1 cellular context compared by ENCODE assay signal in the genomic region with DNA sequence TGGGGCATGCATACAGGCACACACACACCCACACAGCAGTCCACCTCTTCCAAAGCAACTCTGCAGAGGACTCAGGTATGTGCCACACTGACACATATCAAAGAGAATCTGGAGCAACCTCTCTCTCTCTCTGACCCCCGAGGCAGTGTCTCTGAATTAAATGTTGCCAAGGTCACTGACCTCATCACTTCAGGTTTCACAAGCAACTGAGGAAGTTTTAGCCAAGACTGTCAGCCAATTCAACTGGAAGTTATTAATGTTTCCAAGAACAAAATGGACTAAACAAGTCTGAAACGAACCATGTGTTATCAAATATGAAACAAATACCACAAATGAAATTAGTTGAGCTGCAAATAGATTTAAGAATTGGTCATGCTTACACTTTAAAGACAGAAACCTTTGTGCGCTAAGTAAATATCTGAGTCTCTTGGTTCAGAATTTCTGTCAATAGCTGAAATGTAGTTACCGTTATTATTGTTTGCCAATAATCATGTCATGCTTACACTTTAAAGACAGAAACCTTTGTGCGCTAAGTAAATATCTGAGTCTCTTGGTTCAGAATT.
TF ChIP-seq lines count a peak whose summit lies in the region.

No MANE protein-coding gene starts in this region.

TF ChIP-seq in HepG2, 621 proteins besides CTCF, POLR2A, EP300 and RAD21 (continued from another document and continues in another):
- TF ChIP-seq, protein P1, sequence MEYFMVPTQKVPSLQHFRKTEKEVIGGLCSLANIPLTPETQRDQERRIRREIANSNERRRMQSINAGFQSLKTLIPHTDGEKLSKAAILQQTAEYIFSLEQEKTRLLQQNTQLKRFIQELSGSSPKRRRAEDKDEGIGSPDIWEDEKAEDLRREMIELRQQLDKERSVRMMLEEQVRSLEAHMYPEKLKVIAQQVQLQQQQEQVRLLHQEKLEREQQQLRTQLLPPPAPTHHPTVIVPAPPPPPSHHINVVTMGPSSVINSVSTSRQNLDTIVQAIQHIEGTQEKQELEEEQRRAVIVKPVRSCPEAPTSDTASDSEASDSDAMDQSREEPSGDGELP (IDR thresholded peaks at IDR 0.05; ENCODE audit: borderline replicate concordance, low read depth): no peak
- TF ChIP-seq ZNF501 (CRISPR knock-in tag; IDR thresholded peaks at IDR 0.05) (no peak), ARNTL (CRISPR knock-in tag; IDR thresholded peaks at IDR 0.05) (no peak), ZEB1 (IDR thresholded peaks at IDR 0.05; ENCODE audit: insufficient replicate concordance, low read depth) (peak; percentile 70), SALL2 (CRISPR knock-in tag; IDR thresholded peaks at IDR 0.05) (no peak), MZF1 (CRISPR knock-in tag; IDR thresholded peaks at IDR 0.05; ENCODE audit: borderline replicate concordance) (no peak), NCOR1 (IDR thresholded peaks at IDR 0.05; ENCODE audit: borderline replicate concordance, low read length) (peak; percentile 78; the same call in 1 of the 2 replicates), RBM39 (IDR thresholded peaks at IDR 0.05; ENCODE audit: low read depth, low read length, poor library complexity, severe bottlenecking) (no peak), IRF2 (CRISPR knock-in tag; IDR thresholded peaks at IDR 0.05) (0 out of 2 replicates have a peak, but pooled peaks have one; percentile 12), ZNF766 (CRISPR knock-in tag; IDR thresholded peaks at IDR 0.05; ENCODE audit: borderline replicate concordance) (no peak), ZFP36L1 (CRISPR knock-in tag; IDR thresholded peaks at IDR 0.05) (0 out of 2 replicates have a peak, but pooled peaks have one; percentile 18), MAFG (CRISPR knock-in tag; IDR thresholded peaks at IDR 0.05) (no peak), FOXP1 (IDR thresholded peaks at IDR 0.05) (no peak), FOXP1 (CRISPR knock-in tag; IDR thresholded peaks at IDR 0.05) (peak; percentile 62), HNRNPH1 (optimal IDR thresholded peaks at IDR 0.05; ENCODE audit: low read depth, low read length) (no peak), ZBTB1 (CRISPR knock-in tag; IDR thresholded peaks at IDR 0.05; ENCODE audit: borderline replicate concordance) (no peak), ZNF564 (CRISPR knock-in tag; IDR thresholded peaks at IDR 0.05) (no peak), ZBTB21 (CRISPR knock-in tag; IDR thresholded peaks at IDR 0.05) (no peak), REXO4 (CRISPR knock-in tag; IDR thresholded peaks at IDR 0.05; ENCODE audit: borderline replicate concordance) (no peak), NFIB (CRISPR knock-in tag; IDR thresholded peaks at IDR 0.05; ENCODE audit: borderline replicate concordance) (no peak), AKAP8 (CRISPR knock-in tag; IDR thresholded peaks at IDR 0.05) (no peak), NCOA5 (CRISPR knock-in tag; IDR thresholded peaks at IDR 0.05) (no peak), SALL1 (CRISPR knock-in tag; IDR thresholded peaks at IDR 0.05) (peak; percentile 88), NR2F1 (CRISPR knock-in tag; IDR thresholded peaks at IDR 0.05) (peak; percentile 86 to 94), CBX2 (IDR thresholded peaks at IDR 0.05; ENCODE audit: low read depth, low read length) (no peak), CBX2 (CRISPR knock-in tag; IDR thresholded peaks at IDR 0.05; ENCODE audit: low read depth) (no peak), ISL2 (CRISPR knock-in tag; IDR thresholded peaks at IDR 0.05) (peak; percentile 78)
- TF ChIP-seq, protein P2, sequence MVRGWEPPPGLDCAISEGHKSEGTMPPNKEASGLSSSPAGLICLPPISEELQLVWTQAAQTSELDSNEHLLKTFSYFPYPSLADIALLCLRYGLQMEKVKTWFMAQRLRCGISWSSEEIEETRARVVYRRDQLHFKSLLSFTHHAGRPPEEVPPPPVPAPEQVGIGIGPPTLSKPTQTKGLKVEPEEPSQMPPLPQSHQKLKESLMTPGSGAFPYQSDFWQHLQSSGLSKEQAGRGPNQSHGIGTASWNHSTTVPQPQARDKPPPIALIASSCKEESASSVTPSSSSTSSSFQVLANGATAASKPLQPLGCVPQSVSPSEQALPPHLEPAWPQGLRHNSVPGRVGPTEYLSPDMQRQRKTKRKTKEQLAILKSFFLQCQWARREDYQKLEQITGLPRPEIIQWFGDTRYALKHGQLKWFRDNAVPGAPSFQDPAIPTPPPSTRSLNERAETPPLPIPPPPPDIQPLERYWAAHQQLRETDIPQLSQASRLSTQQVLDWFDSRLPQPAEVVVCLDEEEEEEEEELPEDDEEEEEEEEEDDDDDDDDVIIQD (CRISPR knock-in tag; IDR thresholded peaks at IDR 0.05; ENCODE audit: low read depth): no peak; the same call in 1 of the 2 replicates
- TF ChIP-seq, protein P3, sequence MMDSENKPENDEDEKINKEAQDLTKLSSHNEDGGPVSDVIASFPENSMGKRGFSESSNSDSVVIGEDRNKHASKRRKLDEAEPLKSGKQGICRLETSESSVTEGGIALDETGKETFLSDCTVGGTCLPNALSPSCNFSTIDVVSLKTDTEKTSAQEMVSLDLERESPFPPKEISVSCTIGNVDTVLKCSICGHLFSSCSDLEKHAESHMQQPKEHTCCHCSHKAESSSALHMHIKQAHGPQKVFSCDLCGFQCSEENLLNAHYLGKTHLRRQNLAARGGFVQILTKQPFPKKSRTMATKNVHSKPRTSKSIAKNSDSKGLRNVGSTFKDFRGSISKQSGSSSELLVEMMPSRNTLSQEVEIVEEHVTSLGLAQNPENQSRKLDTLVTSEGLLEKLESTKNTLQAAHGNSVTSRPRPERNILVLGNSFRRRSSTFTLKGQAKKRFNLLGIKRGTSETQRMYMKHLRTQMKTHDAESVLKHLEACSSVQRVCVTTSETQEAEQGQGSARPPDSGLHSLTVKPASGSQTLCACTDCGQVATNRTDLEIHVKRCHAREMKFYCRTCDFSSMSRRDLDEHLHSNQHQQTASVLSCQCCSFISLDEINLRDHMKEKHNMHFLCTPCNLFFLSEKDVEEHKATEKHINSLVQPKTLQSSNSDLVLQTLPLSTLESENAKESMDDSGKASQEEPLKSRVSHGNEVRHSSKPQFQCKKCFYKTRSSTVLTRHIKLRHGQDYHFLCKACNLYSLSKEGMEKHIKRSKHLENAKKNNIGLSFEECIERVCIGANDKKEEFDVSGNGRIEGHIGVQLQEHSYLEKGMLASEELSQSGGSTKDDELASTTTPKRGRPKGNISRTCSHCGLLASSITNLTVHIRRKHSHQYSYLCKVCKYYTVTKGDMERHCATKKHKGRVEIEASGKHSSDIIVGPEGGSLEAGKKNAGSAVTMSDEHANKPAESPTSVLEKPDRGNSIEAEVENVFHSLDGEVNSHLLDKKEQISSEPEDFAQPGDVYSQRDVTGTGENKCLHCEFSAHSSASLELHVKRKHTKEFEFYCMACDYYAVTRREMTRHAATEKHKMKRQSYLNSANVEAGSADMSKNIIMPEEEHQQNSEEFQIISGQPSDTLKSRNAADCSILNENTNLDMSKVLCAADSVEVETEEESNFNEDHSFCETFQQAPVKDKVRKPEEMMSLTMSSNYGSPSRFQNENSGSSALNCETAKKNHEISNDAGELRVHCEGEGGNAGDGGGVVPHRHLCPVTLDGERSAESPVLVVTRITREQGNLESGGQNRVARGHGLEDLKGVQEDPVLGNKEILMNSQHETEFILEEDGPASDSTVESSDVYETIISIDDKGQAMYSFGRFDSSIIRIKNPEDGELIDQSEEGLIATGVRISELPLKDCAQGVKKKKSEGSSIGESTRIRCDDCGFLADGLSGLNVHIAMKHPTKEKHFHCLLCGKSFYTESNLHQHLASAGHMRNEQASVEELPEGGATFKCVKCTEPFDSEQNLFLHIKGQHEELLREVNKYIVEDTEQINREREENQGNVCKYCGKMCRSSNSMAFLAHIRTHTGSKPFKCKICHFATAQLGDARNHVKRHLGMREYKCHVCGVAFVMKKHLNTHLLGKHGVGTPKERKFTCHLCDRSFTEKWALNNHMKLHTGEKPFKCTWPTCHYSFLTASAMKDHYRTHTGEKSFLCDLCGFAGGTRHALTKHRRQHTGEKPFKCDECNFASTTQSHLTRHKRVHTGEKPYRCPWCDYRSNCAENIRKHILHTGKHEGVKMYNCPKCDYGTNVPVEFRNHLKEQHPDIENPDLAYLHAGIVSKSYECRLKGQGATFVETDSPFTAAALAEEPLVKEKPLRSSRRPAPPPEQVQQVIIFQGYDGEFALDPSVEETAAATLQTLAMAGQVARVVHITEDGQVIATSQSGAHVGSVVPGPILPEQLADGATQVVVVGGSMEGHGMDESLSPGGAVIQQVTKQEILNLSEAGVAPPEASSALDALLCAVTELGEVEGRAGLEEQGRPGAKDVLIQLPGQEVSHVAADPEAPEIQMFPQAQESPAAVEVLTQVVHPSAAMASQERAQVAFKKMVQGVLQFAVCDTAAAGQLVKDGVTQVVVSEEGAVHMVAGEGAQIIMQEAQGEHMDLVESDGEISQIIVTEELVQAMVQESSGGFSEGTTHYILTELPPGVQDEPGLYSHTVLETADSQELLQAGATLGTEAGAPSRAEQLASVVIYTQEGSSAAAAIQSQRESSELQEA (CRISPR knock-in tag; IDR thresholded peaks at IDR 0.05; ENCODE audit: not compliant biosample characterization): no peak
- TF ChIP-seq, protein P4, sequence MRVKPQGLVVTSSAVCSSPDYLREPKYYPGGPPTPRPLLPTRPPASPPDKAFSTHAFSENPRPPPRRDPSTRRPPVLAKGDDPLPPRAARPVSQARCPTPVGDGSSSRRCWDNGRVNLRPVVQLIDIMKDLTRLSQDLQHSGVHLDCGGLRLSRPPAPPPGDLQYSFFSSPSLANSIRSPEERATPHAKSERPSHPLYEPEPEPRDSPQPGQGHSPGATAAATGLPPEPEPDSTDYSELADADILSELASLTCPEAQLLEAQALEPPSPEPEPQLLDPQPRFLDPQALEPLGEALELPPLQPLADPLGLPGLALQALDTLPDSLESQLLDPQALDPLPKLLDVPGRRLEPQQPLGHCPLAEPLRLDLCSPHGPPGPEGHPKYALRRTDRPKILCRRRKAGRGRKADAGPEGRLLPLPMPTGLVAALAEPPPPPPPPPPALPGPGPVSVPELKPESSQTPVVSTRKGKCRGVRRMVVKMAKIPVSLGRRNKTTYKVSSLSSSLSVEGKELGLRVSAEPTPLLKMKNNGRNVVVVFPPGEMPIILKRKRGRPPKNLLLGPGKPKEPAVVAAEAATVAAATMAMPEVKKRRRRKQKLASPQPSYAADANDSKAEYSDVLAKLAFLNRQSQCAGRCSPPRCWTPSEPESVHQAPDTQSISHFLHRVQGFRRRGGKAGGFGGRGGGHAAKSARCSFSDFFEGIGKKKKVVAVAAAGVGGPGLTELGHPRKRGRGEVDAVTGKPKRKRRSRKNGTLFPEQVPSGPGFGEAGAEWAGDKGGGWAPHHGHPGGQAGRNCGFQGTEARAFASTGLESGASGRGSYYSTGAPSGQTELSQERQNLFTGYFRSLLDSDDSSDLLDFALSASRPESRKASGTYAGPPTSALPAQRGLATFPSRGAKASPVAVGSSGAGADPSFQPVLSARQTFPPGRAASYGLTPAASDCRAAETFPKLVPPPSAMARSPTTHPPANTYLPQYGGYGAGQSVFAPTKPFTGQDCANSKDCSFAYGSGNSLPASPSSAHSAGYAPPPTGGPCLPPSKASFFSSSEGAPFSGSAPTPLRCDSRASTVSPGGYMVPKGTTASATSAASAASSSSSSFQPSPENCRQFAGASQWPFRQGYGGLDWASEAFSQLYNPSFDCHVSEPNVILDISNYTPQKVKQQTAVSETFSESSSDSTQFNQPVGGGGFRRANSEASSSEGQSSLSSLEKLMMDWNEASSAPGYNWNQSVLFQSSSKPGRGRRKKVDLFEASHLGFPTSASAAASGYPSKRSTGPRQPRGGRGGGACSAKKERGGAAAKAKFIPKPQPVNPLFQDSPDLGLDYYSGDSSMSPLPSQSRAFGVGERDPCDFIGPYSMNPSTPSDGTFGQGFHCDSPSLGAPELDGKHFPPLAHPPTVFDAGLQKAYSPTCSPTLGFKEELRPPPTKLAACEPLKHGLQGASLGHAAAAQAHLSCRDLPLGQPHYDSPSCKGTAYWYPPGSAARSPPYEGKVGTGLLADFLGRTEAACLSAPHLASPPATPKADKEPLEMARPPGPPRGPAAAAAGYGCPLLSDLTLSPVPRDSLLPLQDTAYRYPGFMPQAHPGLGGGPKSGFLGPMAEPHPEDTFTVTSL (CRISPR knock-in tag; IDR thresholded peaks at IDR 0.05; ENCODE audit: borderline replicate concordance): peak; percentile 67; the same call in 1 of the 2 replicates
- TF ChIP-seq, protein P5, sequence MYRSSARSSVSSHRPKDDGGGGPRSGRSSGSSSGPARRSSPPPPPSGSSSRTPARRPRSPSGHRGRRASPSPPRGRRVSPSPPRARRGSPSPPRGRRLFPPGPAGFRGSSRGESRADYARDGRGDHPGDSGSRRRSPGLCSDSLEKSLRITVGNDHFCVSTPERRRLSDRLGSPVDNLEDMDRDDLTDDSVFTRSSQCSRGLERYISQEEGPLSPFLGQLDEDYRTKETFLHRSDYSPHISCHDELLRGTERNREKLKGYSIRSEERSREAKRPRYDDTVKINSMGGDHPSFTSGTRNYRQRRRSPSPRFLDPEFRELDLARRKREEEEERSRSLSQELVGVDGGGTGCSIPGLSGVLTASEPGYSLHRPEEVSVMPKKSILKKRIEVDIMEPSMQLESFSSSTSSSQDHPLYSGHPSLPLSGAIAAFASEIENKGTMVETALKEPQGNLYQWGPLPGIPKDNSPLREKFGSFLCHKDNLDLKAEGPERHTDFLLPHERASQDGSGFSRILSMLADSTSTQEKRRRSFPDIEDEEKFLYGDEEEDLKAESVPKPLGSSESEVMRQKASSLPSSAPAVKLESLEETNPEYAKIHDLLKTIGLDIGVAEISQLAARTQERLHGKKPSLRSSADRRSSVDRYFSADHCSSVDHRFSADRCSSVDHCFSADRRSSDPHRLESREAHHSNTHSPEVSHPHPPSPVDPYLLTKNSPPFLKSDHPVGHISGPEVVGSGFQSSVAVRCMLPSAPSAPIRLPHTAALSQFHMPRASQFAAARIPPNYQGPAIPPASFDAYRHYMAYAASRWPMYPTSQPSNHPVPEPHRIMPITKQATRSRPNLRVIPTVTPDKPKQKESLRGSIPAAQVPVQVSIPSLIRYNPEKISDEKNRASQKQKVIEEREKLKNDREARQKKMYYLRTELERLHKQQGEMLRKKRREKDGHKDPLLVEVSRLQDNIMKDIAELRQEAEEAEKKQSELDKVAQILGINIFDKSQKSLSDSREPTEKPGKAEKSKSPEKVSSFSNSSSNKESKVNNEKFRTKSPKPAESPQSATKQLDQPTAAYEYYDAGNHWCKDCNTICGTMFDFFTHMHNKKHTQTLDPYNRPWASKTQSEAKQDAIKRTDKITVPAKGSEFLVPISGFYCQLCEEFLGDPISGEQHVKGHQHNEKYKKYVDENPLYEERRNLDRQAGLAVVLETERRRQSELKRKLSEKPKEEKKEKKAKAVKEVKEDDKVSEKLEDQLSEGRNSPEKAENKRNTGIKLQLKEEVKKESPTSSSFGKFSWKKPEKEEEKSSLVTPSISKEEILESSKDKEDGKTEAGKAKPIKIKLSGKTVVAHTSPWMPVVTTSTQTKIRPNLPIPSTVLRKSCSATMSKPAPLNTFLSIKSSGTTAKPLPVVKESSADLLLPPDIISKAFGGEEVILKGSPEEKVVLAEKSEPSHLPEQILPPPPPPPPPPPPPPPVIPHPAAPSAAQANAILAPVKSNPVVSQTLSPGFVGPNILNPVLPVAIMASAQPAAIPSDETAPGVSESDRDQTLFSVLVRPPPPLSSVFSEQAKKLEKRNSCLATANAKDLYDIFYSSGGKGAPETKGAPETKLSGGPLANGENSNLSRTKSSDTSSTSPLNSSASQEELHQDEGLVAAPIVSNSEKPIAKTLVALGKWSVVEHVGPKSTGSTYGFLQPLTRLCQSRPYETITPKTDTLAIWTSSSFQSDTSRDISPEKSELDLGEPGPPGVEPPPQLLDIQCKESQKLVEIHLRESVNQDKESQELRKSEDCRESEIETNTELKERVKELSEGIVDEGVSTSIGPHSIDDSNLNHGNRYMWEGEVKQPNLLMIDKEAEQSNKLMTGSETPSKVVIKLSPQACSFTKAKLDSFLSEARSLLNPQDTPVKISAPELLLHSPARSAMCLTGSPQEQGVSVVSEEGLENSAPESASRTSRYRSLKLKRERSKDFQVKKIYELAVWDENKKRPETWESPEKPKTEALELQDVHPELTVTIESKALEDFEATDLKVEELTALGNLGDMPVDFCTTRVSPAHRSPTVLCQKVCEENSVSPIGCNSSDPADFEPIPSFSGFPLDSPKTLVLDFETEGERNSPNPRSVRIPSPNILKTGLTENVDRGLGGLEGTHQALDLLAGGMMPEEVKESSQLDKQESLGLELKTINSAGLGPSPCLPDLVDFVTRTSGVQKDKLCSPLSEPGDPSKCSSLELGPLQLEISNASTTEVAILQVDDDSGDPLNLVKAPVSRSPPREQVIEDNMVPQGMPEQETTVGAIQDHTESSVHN (CRISPR knock-in tag; IDR thresholded peaks at IDR 0.05): no peak
